In genomic region chr1:64887689-64888217, GRCh38 we compare ENCODE assay signal across 18 cellular contexts.
DNase-seq lines count a peak whose midpoint lies in the region; ATAC-seq, FAIRE-seq and TF ChIP-seq lines count a peak whose summit lies in the region.
"Had no signal": no experiment of that assay in that cellular context is flagged by ENCODE, and none has a peak within 500 bp of the region (broad histone marks: within the 10 kb centered on the region; RNA-seq: fewer than 3 reads in every experiment).

No MANE protein-coding gene starts in this region.

- peaks cover 71 to 99% (median 85%) of the 10 kb centered on the region in 4 donors for H3K4me1 Mint-ChIP-seq in CD4-positive, alpha-beta memory T cell
- H3K4me1 Mint-ChIP-seq in T-helper 17 cell (peaks cover 76% of the 10 kb centered on the region), neural progenitor cell (peaks cover 30% of the 10 kb centered on the region)

- no peaks in the 10 kb centered on the region for H3K79me2 ChIP-seq in neural progenitor cell (ENCODE audit: low read depth)

- peaks cover 24% of the 10 kb centered on the region for H4K20me1 ChIP-seq in neural progenitor cell (ENCODE audit: low read depth)

- H3K27me3 Mint-ChIP-seq in CD4-positive, alpha-beta memory T cell = no peaks in the 10 kb centered on the region
- no peaks in the 10 kb centered on the region for H3K27me3 Mint-ChIP-seq in T-helper 17 cell
- no peaks in the 10 kb centered on the region for H3K27me3 Mint-ChIP-seq in neural progenitor cell (ENCODE audit: insufficient read depth, low read depth)

- peak overlapping the region in 6 of 7 donors; percentile 11 to 78 (median 64) for H3K27ac Mint-ChIP-seq in CD4-positive, alpha-beta memory T cell
- no peak overlapping the region for H3K27ac Mint-ChIP-seq in T-helper 17 cell
- peak overlapping the region; percentile 2 for H3K27ac Mint-ChIP-seq in neural progenitor cell

- no peak overlapping the region for H3K9ac ChIP-seq in neural progenitor cell
- H3K9ac ChIP-seq: SK-N-SH had no signal

- TF ChIP-seq POLR2A in breast epithelium (IDR thresholded peaks at IDR 0.05) = no peak

- no peak overlapping the region for H3K4me3 ChIP-seq in CD4-positive, alpha-beta memory T cell (ENCODE audit: low read length in 2 of 2)
- H3K4me3 ChIP-seq in neural progenitor cell (no peak overlapping the region), breast epithelium (no peak overlapping the region)
- H3K4me3 ChIP-seq: body of pancreas, heart right ventricle, smooth muscle cell had no signal

- H3K9me3 Mint-ChIP-seq in CD4-positive, alpha-beta memory T cell = peaks cover 0 to 1% (median 0%) of the 10 kb centered on the region in 8 donors
- H3K9me3 Mint-ChIP-seq in neural progenitor cell = no peaks in the 10 kb centered on the region

- no peaks in the 10 kb centered on the region for H3K27me3 ChIP-seq in CD4-positive, alpha-beta memory T cell (ENCODE audit: insufficient read depth, low read length)
- H3K27me3 ChIP-seq in neural progenitor cell = peaks cover 49% of the 10 kb centered on the region
- no peaks in the 10 kb centered on the region for H3K27me3 ChIP-seq in breast epithelium
- H3K27me3 ChIP-seq: body of pancreas, heart right ventricle had no signal

- H3K4me1 ChIP-seq in CD4-positive, alpha-beta memory T cell (ENCODE audit: insufficient read depth, low read length) = peaks cover 81% of the 10 kb centered on the region
- peaks cover 13% of the 10 kb centered on the region for H3K4me1 ChIP-seq in neural progenitor cell
- H3K4me1 ChIP-seq in breast epithelium = peaks cover 0 to 2% of the 10 kb centered on the region in 2 donors

- no peak for ATAC-seq in T-helper 17 cell
- ATAC-seq: body of pancreas, HepG2 had no signal

- H3K4me3 Mint-ChIP-seq in CD4-positive, alpha-beta memory T cell = peak overlapping the region in 3 of 8 donors; percentile 13 to 39 (median 31)
- H3K4me3 Mint-ChIP-seq in T-helper 17 cell (peak overlapping the region; percentile 8), neural progenitor cell (peak overlapping the region; percentile 14)

- H3F3A ChIP-seq in neural progenitor cell (ENCODE audit: low read depth) = peaks cover 11% of the 10 kb centered on the region

- peaks cover 8 to 21% of the 10 kb centered on the region in 2 donors for H3K36me3 Mint-ChIP-seq in CD4-positive, alpha-beta memory T cell
- H3K36me3 Mint-ChIP-seq in T-helper 17 cell (ENCODE audit: low read depth) (peaks cover 5% of the 10 kb centered on the region), neural progenitor cell (no peaks in the 10 kb centered on the region)

- H3K4me2 ChIP-seq in neural progenitor cell = no peak overlapping the region
- H3K4me2 ChIP-seq: SK-N-SH, smooth muscle cell had no signal

- intact Hi-C loops in CD4-positive, alpha-beta memory T cell (cut with micrococcal nuclease) = no loop called here
- intact Hi-C loops in breast epithelium (cut with DNase I; ENCODE audit: low total_unique reads) = no loop called here

- POLR2A ChIA-PET in CD4-positive, alpha-beta memory T cell (lab: Charles Lee; ENCODE audit: partially characterized antibody) = interaction anchor here (2.3 kb wide), 1 partner anchor 10 kb away, joined by 12 read pairs; no protein-coding TSS in a partner anchor

- peaks cover 3% of the 10 kb centered on the region for H3K36me3 ChIP-seq in CD4-positive, alpha-beta memory T cell (ENCODE audit: insufficient read depth, low read length)
- no peaks in the 10 kb centered on the region for H3K36me3 ChIP-seq in neural progenitor cell
- H3K36me3 ChIP-seq in breast epithelium = peaks cover 3% of the 10 kb centered on the region

- no peak overlapping the region for H3K27ac ChIP-seq in CD4-positive, alpha-beta memory T cell (ENCODE audit: low read depth, low read length)
- H3K27ac ChIP-seq in neural progenitor cell (no peak overlapping the region), breast epithelium (no peak overlapping the region)
- H3K27ac ChIP-seq: body of pancreas, epithelial cell of prostate, heart right ventricle had no signal

- no peak for FAIRE-seq in frontal cortex (lab: Jason Lieb, UNC)
- FAIRE-seq: HepG2 had no signal

- no peak for DNase-seq in CD4-positive, alpha-beta memory T cell
- DNase-seq in T-helper 17 cell (no peak), hepatic stellate cell (ENCODE audit: low spot score) (peak; percentile 11), neural progenitor cell (ENCODE audit: low spot score) (no peak), CD1c-positive myeloid dendritic cell (ENCODE audit: extremely low spot score) (no peak), frontal cortex (ENCODE audit: low spot score in 2 of 2) (no peak), breast epithelium (ENCODE audit: low spot score in 2 of 2) (no peak)
- DNase-seq: activated CD4-positive, alpha-beta T cell treated with anti-CD3 and anti-CD28 coated beads for 48 hours; activated effector memory CD4-positive, alpha-beta T cell treated with anti-CD3 and anti-CD28 coated beads, Interleukin-2, amount 50 U/mL, for 16 hours; activated T-cell treated with anti-CD3 and anti-CD28 coated beads, Interleukin-2, amount 50 U/mL, for 1 hour; body of pancreas; GOT3; heart right ventricle; SK-N-SH; substantia nigra had no signal

- H3K9me3 ChIP-seq in CD4-positive, alpha-beta memory T cell (ENCODE audit: control insufficient read depth in 1 of 2, low read length in 2 of 2) = no peaks in the 10 kb centered on the region
- H3K9me3 ChIP-seq in T-helper 17 cell (ENCODE audit: control insufficient read depth, low read length, poor library complexity, severe bottlenecking) = no peaks in the 10 kb centered on the region
- no peaks in the 10 kb centered on the region for H3K9me3 ChIP-seq in neural progenitor cell (ENCODE audit: low read depth)
- H3K9me3 ChIP-seq in breast epithelium = no peaks in the 10 kb centered on the region
- H3K9me3 ChIP-seq: body of pancreas, heart right ventricle, SK-N-SH had no signal

- H2AFZ ChIP-seq in neural progenitor cell (replicated peaks) = no peak overlapping the region

- CTCF ChIA-PET in CD4-positive, alpha-beta memory T cell (lab: Charles Lee; ENCODE audit: partially characterized antibody) = interaction anchor here (1.3 kb wide), 1 partner anchor 12 kb away, joined by 3 read pairs; no protein-coding TSS in a partner anchor

- TF ChIP-seq CTCF in neural progenitor cell (IDR thresholded peaks at IDR 0.05) (no peak), breast epithelium (IDR thresholded peaks at IDR 0.05) (no peak)
